8 cellular contexts compared by ENCODE assay signal in the genomic region with DNA sequence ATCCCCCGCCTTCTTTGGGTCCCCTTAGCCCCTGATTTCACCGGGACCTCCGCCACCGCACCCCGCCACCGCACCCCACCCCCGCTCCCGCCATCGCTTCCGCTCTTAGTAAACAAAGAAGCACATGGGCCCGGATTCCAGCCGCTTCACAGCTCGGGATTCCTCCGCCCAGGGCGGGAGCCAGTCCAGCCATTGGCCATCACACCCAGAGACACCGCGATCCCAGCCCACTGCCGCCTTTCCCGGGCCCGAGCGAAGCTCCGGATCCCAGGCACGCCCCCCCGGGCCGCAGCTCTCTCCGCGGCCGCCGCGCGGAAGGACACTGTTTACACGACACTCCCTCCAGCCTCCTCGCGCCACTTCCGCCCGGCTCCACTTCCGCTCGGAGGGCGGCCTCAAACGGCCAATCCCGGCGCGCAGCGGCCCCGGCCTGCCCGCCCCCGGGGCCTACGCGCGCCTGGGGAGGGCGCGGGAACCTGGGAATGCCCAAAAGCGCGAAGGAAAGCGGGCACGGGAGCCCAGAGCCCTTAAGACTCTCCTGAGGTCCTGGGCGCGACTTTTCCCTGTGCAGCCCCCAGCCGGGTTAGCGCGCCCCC. TPM values are rescaled to one million over a fixed set of nuclear protein-coding genes. Genes with fewer than 3 reads are reported as not detected.
DNase-seq lines count a peak whose midpoint lies in the region; ATAC-seq, FAIRE-seq and TF ChIP-seq lines count a peak whose summit lies in the region.

No MANE protein-coding gene starts in this region.

- H3K27ac ChIP-seq in BLaER1, result peak overlapping the region; percentile 99
- H3K27ac ChIP-seq in HepG2 (ENCODE audit: extremely low read length, insufficient read depth, low read length), result peak overlapping the region; percentile 95

- no peaks in the 10 kb centered on the region for H3K27me3 ChIP-seq in BLaER1
- H3K27me3 ChIP-seq in HepG2 (ENCODE audit: control insufficient read depth in 1 of 2, insufficient read depth in 2 of 2, low read length in 2 of 2), result no peaks in the 10 kb centered on the region

- TF ChIP-seq EP300 in HepG2 (IDR thresholded peaks at IDR 0.05; ENCODE audit: low read depth in 2 of 2, low read length in 2 of 2) (peak in 1 of 2 experiments; percentile 13; a peak in 1 of 4 replicates), HepG2 (CRISPR knock-in tag; IDR thresholded peaks at IDR 0.05; ENCODE audit: borderline replicate concordance) (no peak)

- BruUV-seq in HepG2 (replicated peaks; lab: Mats Ljungman, UMichigan), result TSS peak; percentile 1

- peak overlapping the region; percentile 91 for H3K4me3 ChIP-seq in BLaER1
- H3K4me3 ChIP-seq in HepG2 (replicated peaks in 1 of 3; ENCODE audit: insufficient read depth in 1 of 3, low read depth in 2 of 3, low read length in 3 of 3), result peak overlapping the region; percentile 85 to 99 (median 86)

- POLR2A ChIA-PET in HepG2 (lab: Yijun Ruan, JAX), result interaction anchor here (0.7 to 3.5 kb wide), 20 partner anchors 9 to 344 kb away, joined by 3 to 48 read pairs (median 9); a partner anchor contains a TSS

- under 1% methylated on average over 28 of the region's 61 CpGs for WGBS in HepG2 (ENCODE audit: low lambda C conversion rate)

- H3K27me3 Mint-ChIP-seq in dendritic cell treated with granulocyte-macrophage colony-stimulating factor and Interleukin-4, amounts not matched to agents 40 ng/mL and 50 ng/mL, for 4 days, result no peaks in the 10 kb centered on the region

- TF ChIP-seq CTCF in HepG2 (CRISPR knock-in tag; IDR thresholded peaks at IDR 0.05), result no peak

- CTCF ChIA-PET in HepG2 (lab: Yijun Ruan, JAX; ENCODE audit: low intra/inter-chr PET ratio, low total read pairs), result no interaction called here

- in situ Hi-C loops in HepG2 (cut with HindIII; ENCODE audit: extremely low pct_ligation_motif_present, low pct_unique_long_range_greater_than_20kb), result no loop called here

- H3K4me1 ChIP-seq in BLaER1 (peaks cover 63% of the 10 kb centered on the region), HepG2 (ENCODE audit: insufficient read depth, low read length) (peaks cover 22% of the 10 kb centered on the region)

- TF ChIP-seq POLR2A in HepG2 (IDR thresholded peaks at IDR 0.05; ENCODE audit: insufficient read depth in 1 of 2, low read depth in 2 of 2, low read length in 2 of 2), result peak in 1 of 2 experiments; percentile 52; a peak in 1 of 4 replicates

- H3K9ac ChIP-seq in BLaER1, result peak overlapping the region; percentile 99
- H3K9ac ChIP-seq in HepG2 (ENCODE audit: insufficient read depth, low read depth, low read length), result peak overlapping the region; percentile 92

- intact Hi-C loops in dendritic cell treated with granulocyte-macrophage colony-stimulating factor and Interleukin-4, amounts not matched to agents 40 ng/mL and 50 ng/mL, for 4 days (cut with micrococcal nuclease), result loop anchor here (2.0 kb wide), 3 partner anchors 18 to 26 kb away; a partner anchor contains a TSS
- intact Hi-C loops in HepG2 (cut with micrococcal nuclease; ENCODE audit: unreplicated experiment), result loop anchor here (2.0 kb wide), 1 partner anchor 18 kb away; a partner anchor contains a TSS

- H4K20me1 ChIP-seq in BLaER1, result peaks cover 47% of the 10 kb centered on the region
- H4K20me1 ChIP-seq in HepG2 (ENCODE audit: insufficient read depth, low read length), result no peaks in the 10 kb centered on the region; the same call in 1 of the 2 replicates

- peak; percentile 54 for DNase-seq in NCI-H524 treated with DMSO at 0.1 percent for 48 hours (lab: John Stamatoyannopoulos, UW)
- peak; percentile 72 to 81 for DNase-seq in activated CD4-positive, alpha-beta T cell treated with anti-CD3 and anti-CD28 coated beads, Interleukin-2, amount 50 U/mL, for 24 hours (ENCODE audit: low read depth in 1 of 2, low spot score in 1 of 2)
- DNase-seq in HepG2 (ENCODE audit: low spot score), result peak; percentile 89
- DNase-seq in stimulated activated CD4-positive, alpha-beta T cell treated with anti-CD3 and anti-CD28 coated beads, Interleukin-2, amount 100 ng/mL, for 24 hours, result peak; percentile 86 to 87

- H3K4me3 Mint-ChIP-seq in dendritic cell treated with granulocyte-macrophage colony-stimulating factor and Interleukin-4, amounts not matched to agents 40 ng/mL and 50 ng/mL, for 4 days, result peak overlapping the region; percentile 93

- peaks cover 23% of the 10 kb centered on the region for H3K79me2 ChIP-seq in HepG2 (ENCODE audit: insufficient read depth, low read length)

- no peaks in the 10 kb centered on the region for H3K9me3 ChIP-seq in BLaER1
- H3K9me3 ChIP-seq in HepG2 (ENCODE audit: low read length), result no peaks in the 10 kb centered on the region

- H3K27ac Mint-ChIP-seq in dendritic cell treated with granulocyte-macrophage colony-stimulating factor and Interleukin-4, amounts not matched to agents 40 ng/mL and 50 ng/mL, for 4 days, result peak overlapping the region; percentile 98

- H3K36me3 Mint-ChIP-seq in dendritic cell treated with granulocyte-macrophage colony-stimulating factor and Interleukin-4, amounts not matched to agents 40 ng/mL and 50 ng/mL, for 4 days (ENCODE audit: low read depth), result peaks cover 83% of the 10 kb centered on the region

- no peaks in the 10 kb centered on the region for H3K9me3 Mint-ChIP-seq in dendritic cell treated with granulocyte-macrophage colony-stimulating factor and Interleukin-4, amounts not matched to agents 40 ng/mL and 50 ng/mL, for 4 days

- peaks cover 37% of the 10 kb centered on the region for H3K4me1 Mint-ChIP-seq in dendritic cell treated with granulocyte-macrophage colony-stimulating factor and Interleukin-4, amounts not matched to agents 40 ng/mL and 50 ng/mL, for 4 days (ENCODE audit: low read depth)

- H3K36me3 ChIP-seq in BLaER1 (peaks cover 74% of the 10 kb centered on the region), HepG2 (replicated peaks in 1 of 2; ENCODE audit: control insufficient read depth in 1 of 2, insufficient read depth in 2 of 2, low read length in 2 of 2) (peaks cover 29 to 40% of the 10 kb centered on the region in 2 experiments)

- ATAC-seq in GM19351 (IDR thresholded peaks at IDR 0.05; ENCODE audit: unreplicated experiment), result peak; percentile 65
- peak; percentile 69 for ATAC-seq in HG03460 (IDR thresholded peaks at IDR 0.05; ENCODE audit: unreplicated experiment)
- peak; percentile 87 for ATAC-seq in HepG2

- H3K4me2 ChIP-seq in BLaER1 (peak overlapping the region; percentile 87), HepG2 (ENCODE audit: low read depth, low read length) (peak overlapping the region; percentile 85)

- TF ChIP-seq RAD21 in HepG2 (CRISPR knock-in tag; IDR thresholded peaks at IDR 0.05), result no peak; the same call in 1 of the 2 replicates

- no peak overlapping the region for H2AFZ ChIP-seq in HepG2 (ENCODE audit: low read length)

- FAIRE-seq in HepG2 (lab: Jason Lieb, UNC), result peak; percentile 43

RNA-seq across cellular contexts. Expression of a gene that starts 0.7 kb away (rescaled TPM):
- 214 and 229 TPM in 2 replicates for total RNA-seq in HepG2 (2016; rRNA removed; fragmentation: Illumina TruSeq; extraction: Trizol)
- 19.3 and 25.3 TPM in 2 replicates for total RNA-seq in HepG2 (2016; cell fraction: cytosol; rRNA removed; fragmentation: Illumina TruSeq; extraction: Trizol; ENCODE audit: low read depth)
- total RNA-seq in HepG2 (2016; cell fraction: insoluble cytoplasmic fraction; rRNA removed; fragmentation: Illumina TruSeq; extraction: Trizol), result 222 and 231 TPM in 2 replicates
- 36.3 and 40.6 TPM in 2 replicates for total RNA-seq in HepG2 (2016; cell fraction: membrane; rRNA removed; fragmentation: Illumina TruSeq; extraction: Trizol)
- total RNA-seq in HepG2 (2016; cell fraction: nucleus; rRNA removed; fragmentation: Illumina TruSeq; extraction: Trizol), result 158 and 170 TPM in 2 replicates
- 74.6 and 84.5 TPM in 2 replicates for polyA plus RNA-seq in HepG2 (2011; rRNA removed)
- polyA plus RNA-seq in HepG2 (2011; cell fraction: cytosol; rRNA removed), result 43.5 and 88.2 TPM in 2 replicates
- polyA plus RNA-seq in HepG2 (2011; cell fraction: nucleus; rRNA removed), result 179 and 250 TPM in 2 replicates
- 55.3 and 79.0 TPM in 2 replicates for polyA plus RNA-seq in HepG2 (2012)
- 13.7 and 15.9 TPM in 2 replicates for polyA plus RNA-seq in HepG2 (2016; cell fraction: cytosol; fragmentation: Illumina TruSeq; extraction: Trizol; ENCODE audit: low read depth)
- polyA plus RNA-seq in HepG2 (2016; cell fraction: insoluble cytoplasmic fraction; fragmentation: Illumina TruSeq; extraction: Trizol; ENCODE audit: low read depth), result 184 and 192 TPM in 2 replicates
- polyA plus RNA-seq in HepG2 (2016; cell fraction: membrane; fragmentation: Illumina TruSeq; extraction: Trizol; ENCODE audit: low read depth), result 21.2 and 24.5 TPM in 2 replicates
- polyA plus RNA-seq in HepG2 (2016; cell fraction: nucleus; fragmentation: Illumina TruSeq; extraction: Trizol; ENCODE audit: insufficient read depth, low read depth), result 208 and 214 TPM in 2 replicates
- polyA minus RNA-seq in HepG2 (2011; rRNA and poly(A)+ RNA removed; ENCODE audit: low replicate concordance), result 187 and 581 TPM in 2 replicates
- 44.7 and 74.8 TPM in 2 replicates for polyA minus RNA-seq in HepG2 (2011; cell fraction: cytosol; rRNA and poly(A)+ RNA removed)
- polyA minus RNA-seq in HepG2 (2011; cell fraction: nucleus; rRNA and poly(A)+ RNA removed), result 108 and 139 TPM in 2 replicates

RNA-seq across cellular contexts. Expression of a gene that starts 0.9 kb away (rescaled TPM):
- total RNA-seq in HepG2 (2016; rRNA removed; fragmentation: Illumina TruSeq; extraction: Trizol), result 8.2 and 9.7 TPM in 2 replicates
- 4.1 and 5.3 TPM in 2 replicates for total RNA-seq in HepG2 (2016; cell fraction: cytosol; rRNA removed; fragmentation: Illumina TruSeq; extraction: Trizol; ENCODE audit: low read depth)
- 7.7 and 10.0 TPM in 2 replicates for total RNA-seq in HepG2 (2016; cell fraction: insoluble cytoplasmic fraction; rRNA removed; fragmentation: Illumina TruSeq; extraction: Trizol)
- total RNA-seq in HepG2 (2016; cell fraction: membrane; rRNA removed; fragmentation: Illumina TruSeq; extraction: Trizol), result 5.6 and 6.2 TPM in 2 replicates
- total RNA-seq in HepG2 (2016; cell fraction: nucleus; rRNA removed; fragmentation: Illumina TruSeq; extraction: Trizol), result 5.9 and 11.5 TPM in 2 replicates
- 6.0 and 6.3 TPM in 2 replicates for polyA plus RNA-seq in HepG2 (2011; rRNA removed)
- 3.9 and 4.9 TPM in 2 replicates for polyA plus RNA-seq in HepG2 (2011; cell fraction: cytosol; rRNA removed)
- 11.1 and 15.0 TPM in 2 replicates for polyA plus RNA-seq in HepG2 (2011; cell fraction: nucleus; rRNA removed)
- 4.9 and 5.0 TPM in 2 replicates for polyA plus RNA-seq in HepG2 (2012)
- 2.8 and 2.9 TPM in 2 replicates for polyA plus RNA-seq in HepG2 (2016; cell fraction: cytosol; fragmentation: Illumina TruSeq; extraction: Trizol; ENCODE audit: low read depth)
- 5.9 and 7.7 TPM in 2 replicates for polyA plus RNA-seq in HepG2 (2016; cell fraction: insoluble cytoplasmic fraction; fragmentation: Illumina TruSeq; extraction: Trizol; ENCODE audit: low read depth)
- polyA plus RNA-seq in HepG2 (2016; cell fraction: membrane; fragmentation: Illumina TruSeq; extraction: Trizol; ENCODE audit: low read depth), result 3.9 and 4.1 TPM in 2 replicates
- 13.0 and 18.6 TPM in 2 replicates for polyA plus RNA-seq in HepG2 (2016; cell fraction: nucleus; fragmentation: Illumina TruSeq; extraction: Trizol; ENCODE audit: insufficient read depth, low read depth)
- 10.8 and 17.7 TPM in 2 replicates for polyA minus RNA-seq in HepG2 (2011; rRNA and poly(A)+ RNA removed; ENCODE audit: low replicate concordance)
- polyA minus RNA-seq in HepG2 (2011; cell fraction: cytosol; rRNA and poly(A)+ RNA removed), result 3.0 and 5.2 TPM in 2 replicates
- 6.7 and 7.2 TPM in 2 replicates for polyA minus RNA-seq in HepG2 (2011; cell fraction: nucleus; rRNA and poly(A)+ RNA removed)

RNA-seq across cellular contexts. Expression of a gene that starts 11.7 kb away (rescaled TPM):
- total RNA-seq in HepG2 (2016; rRNA removed; fragmentation: Illumina TruSeq; extraction: Trizol), result 33.4 and 64.4 TPM in 2 replicates
- 9.5 and 10.2 TPM in 2 replicates for total RNA-seq in HepG2 (2016; cell fraction: cytosol; rRNA removed; fragmentation: Illumina TruSeq; extraction: Trizol; ENCODE audit: low read depth)
- total RNA-seq in HepG2 (2016; cell fraction: insoluble cytoplasmic fraction; rRNA removed; fragmentation: Illumina TruSeq; extraction: Trizol), result 36.3 and 62.5 TPM in 2 replicates
- total RNA-seq in HepG2 (2016; cell fraction: membrane; rRNA removed; fragmentation: Illumina TruSeq; extraction: Trizol), result 15.0 and 17.1 TPM in 2 replicates
- 28.6 and 31.2 TPM in 2 replicates for total RNA-seq in HepG2 (2016; cell fraction: nucleus; rRNA removed; fragmentation: Illumina TruSeq; extraction: Trizol)
- 117 and 124 TPM in 2 replicates for polyA plus RNA-seq in HepG2 (2011; rRNA removed)
- polyA plus RNA-seq in HepG2 (2011; cell fraction: cytosol; rRNA removed), result 122 and 127 TPM in 2 replicates
- 63.0 and 72.5 TPM in 2 replicates for polyA plus RNA-seq in HepG2 (2011; cell fraction: nucleus; rRNA removed)
- 71.1 and 91.2 TPM in 2 replicates for polyA plus RNA-seq in HepG2 (2012)
- 26.8 and 27.5 TPM in 2 replicates for polyA plus RNA-seq in HepG2 (2016; cell fraction: cytosol; fragmentation: Illumina TruSeq; extraction: Trizol; ENCODE audit: low read depth)
- polyA plus RNA-seq in HepG2 (2016; cell fraction: insoluble cytoplasmic fraction; fragmentation: Illumina TruSeq; extraction: Trizol; ENCODE audit: low read depth), result 132 and 136 TPM in 2 replicates
- polyA plus RNA-seq in HepG2 (2016; cell fraction: membrane; fragmentation: Illumina TruSeq; extraction: Trizol; ENCODE audit: low read depth), result 25.7 and 26.0 TPM in 2 replicates
- 83.2 and 85.6 TPM in 2 replicates for polyA plus RNA-seq in HepG2 (2016; cell fraction: nucleus; fragmentation: Illumina TruSeq; extraction: Trizol; ENCODE audit: insufficient read depth, low read depth)
- 104 and 348 TPM in 2 replicates for polyA minus RNA-seq in HepG2 (2011; rRNA and poly(A)+ RNA removed; ENCODE audit: low replicate concordance)
- 44.1 and 55.6 TPM in 2 replicates for polyA minus RNA-seq in HepG2 (2011; cell fraction: cytosol; rRNA and poly(A)+ RNA removed)
- 29.6 and 33.3 TPM in 2 replicates for polyA minus RNA-seq in HepG2 (2011; cell fraction: nucleus; rRNA and poly(A)+ RNA removed)

RNA-seq across cellular contexts. Expression of a gene that starts 18.6 kb away (rescaled TPM):
- total RNA-seq in HepG2 (2016; rRNA removed; fragmentation: Illumina TruSeq; extraction: Trizol), result 18.8 and 25.6 TPM in 2 replicates
- total RNA-seq in HepG2 (2016; cell fraction: cytosol; rRNA removed; fragmentation: Illumina TruSeq; extraction: Trizol; ENCODE audit: low read depth), result 10.3 and 12.6 TPM in 2 replicates
- total RNA-seq in HepG2 (2016; cell fraction: insoluble cytoplasmic fraction; rRNA removed; fragmentation: Illumina TruSeq; extraction: Trizol), result 20.6 and 21.5 TPM in 2 replicates
- total RNA-seq in HepG2 (2016; cell fraction: membrane; rRNA removed; fragmentation: Illumina TruSeq; extraction: Trizol), result 29.7 and 31.8 TPM in 2 replicates
- 16.2 and 20.2 TPM in 2 replicates for total RNA-seq in HepG2 (2016; cell fraction: nucleus; rRNA removed; fragmentation: Illumina TruSeq; extraction: Trizol)
- polyA plus RNA-seq in HepG2 (2011; rRNA removed), result 12.6 and 12.9 TPM in 2 replicates
- 4.9 and 5.4 TPM in 2 replicates for polyA plus RNA-seq in HepG2 (2011; cell fraction: cytosol; rRNA removed)
- 49.7 and 70.9 TPM in 2 replicates for polyA plus RNA-seq in HepG2 (2011; cell fraction: nucleus; rRNA removed)
- polyA plus RNA-seq in HepG2 (2012), result 22.2 and 26.8 TPM in 2 replicates
- 18.6 and 20.9 TPM in 2 replicates for polyA plus RNA-seq in HepG2 (2016; cell fraction: cytosol; fragmentation: Illumina TruSeq; extraction: Trizol; ENCODE audit: low read depth)
- polyA plus RNA-seq in HepG2 (2016; cell fraction: insoluble cytoplasmic fraction; fragmentation: Illumina TruSeq; extraction: Trizol; ENCODE audit: low read depth), result 23.4 and 30.6 TPM in 2 replicates
- polyA plus RNA-seq in HepG2 (2016; cell fraction: membrane; fragmentation: Illumina TruSeq; extraction: Trizol; ENCODE audit: low read depth), result 31.0 and 34.8 TPM in 2 replicates
- 52.2 and 63.1 TPM in 2 replicates for polyA plus RNA-seq in HepG2 (2016; cell fraction: nucleus; fragmentation: Illumina TruSeq; extraction: Trizol; ENCODE audit: insufficient read depth, low read depth)
- 16.7 and 22.7 TPM in 2 replicates for polyA minus RNA-seq in HepG2 (2011; rRNA and poly(A)+ RNA removed; ENCODE audit: low replicate concordance)
- polyA minus RNA-seq in HepG2 (2011; cell fraction: cytosol; rRNA and poly(A)+ RNA removed), result 9.8 and 11.7 TPM in 2 replicates
- 7.0 and 15.4 TPM in 2 replicates for polyA minus RNA-seq in HepG2 (2011; cell fraction: nucleus; rRNA and poly(A)+ RNA removed)

RNA-seq across cellular contexts. Expression of a gene that starts 18.9 kb away (rescaled TPM):
- 5.4 and 12.7 TPM in 2 replicates for total RNA-seq in HepG2 (2016; rRNA removed; fragmentation: Illumina TruSeq; extraction: Trizol)
- 0.97 and 1.9 TPM in 2 replicates for total RNA-seq in HepG2 (2016; cell fraction: cytosol; rRNA removed; fragmentation: Illumina TruSeq; extraction: Trizol; ENCODE audit: low read depth)
- 6.7 and 13.9 TPM in 2 replicates for total RNA-seq in HepG2 (2016; cell fraction: insoluble cytoplasmic fraction; rRNA removed; fragmentation: Illumina TruSeq; extraction: Trizol)
- 3.1 and 3.2 TPM in 2 replicates for total RNA-seq in HepG2 (2016; cell fraction: membrane; rRNA removed; fragmentation: Illumina TruSeq; extraction: Trizol)
- total RNA-seq in HepG2 (2016; cell fraction: nucleus; rRNA removed; fragmentation: Illumina TruSeq; extraction: Trizol), result 8.0 and 11.2 TPM in 2 replicates
- polyA plus RNA-seq in HepG2 (2011; rRNA removed), result 6.2 TPM in 2 replicates
- polyA plus RNA-seq in HepG2 (2011; cell fraction: cytosol; rRNA removed), result 5.3 and 5.6 TPM in 2 replicates
- 4.8 TPM in 2 replicates for polyA plus RNA-seq in HepG2 (2011; cell fraction: nucleus; rRNA removed)
- 5.4 and 6.0 TPM in 2 replicates for polyA plus RNA-seq in HepG2 (2012)
- 1.0 and 1.3 TPM in 2 replicates for polyA plus RNA-seq in HepG2 (2016; cell fraction: cytosol; fragmentation: Illumina TruSeq; extraction: Trizol; ENCODE audit: low read depth)
- polyA plus RNA-seq in HepG2 (2016; cell fraction: insoluble cytoplasmic fraction; fragmentation: Illumina TruSeq; extraction: Trizol; ENCODE audit: low read depth), result 6.6 and 7.8 TPM in 2 replicates
- 1.5 and 2.5 TPM in 2 replicates for polyA plus RNA-seq in HepG2 (2016; cell fraction: membrane; fragmentation: Illumina TruSeq; extraction: Trizol; ENCODE audit: low read depth)
- polyA plus RNA-seq in HepG2 (2016; cell fraction: nucleus; fragmentation: Illumina TruSeq; extraction: Trizol; ENCODE audit: insufficient read depth, low read depth), result 19.4 and 20.6 TPM in 2 replicates
- polyA minus RNA-seq in HepG2 (2011; rRNA and poly(A)+ RNA removed; ENCODE audit: low replicate concordance), result 2.5 and 12.7 TPM in 2 replicates
- 1.2 and 1.9 TPM in 2 replicates for polyA minus RNA-seq in HepG2 (2011; cell fraction: cytosol; rRNA and poly(A)+ RNA removed)
- 2.9 and 3.5 TPM in 2 replicates for polyA minus RNA-seq in HepG2 (2011; cell fraction: nucleus; rRNA and poly(A)+ RNA removed)

Comparison
In these comparisons a context has a peak if more than half of its experiments do, and no peak if none do; other contexts are left out.
1. Peak in every context shown above with its lines: DNase-seq, ATAC-seq, H3K4me3 ChIP-seq and H3K27ac ChIP-seq.